ENCODE assay signal across 23 cellular contexts in genomic region chr13:110830331-110830730, GRCh38.
DNase-seq lines count a peak whose midpoint lies in the region; ATAC-seq and TF ChIP-seq lines count a peak whose summit lies in the region.
"Had no signal": no experiment of that assay in that cellular context is flagged by ENCODE, and none has a peak within 500 bp of the region (broad histone marks: within the 10 kb centered on the region; RNA-seq: fewer than 3 reads in every experiment).

No MANE protein-coding gene starts in this region.

- no peaks in the 10 kb centered on the region for H3K4me1 Mint-ChIP-seq in neural crest cell
- H3K4me1 Mint-ChIP-seq: CD4-positive, alpha-beta memory T cell; CD4-positive, CD25-positive, alpha-beta regulatory T cell; CD8-positive, alpha-beta memory T cell had no signal

- H3K27ac ChIP-seq in VCaP = peak overlapping the region; percentile 0; the same call in 1 of the 2 replicates
- H3K27ac ChIP-seq: 22Rv1, A549, BLaER1 had no signal

- H3K9me3 Mint-ChIP-seq in neural crest cell = no peaks in the 10 kb centered on the region
- H3K9me3 Mint-ChIP-seq: CD8-positive, alpha-beta memory T cell had no signal

- H3K4me3 Mint-ChIP-seq in neural crest cell = no peak overlapping the region
- H3K4me3 Mint-ChIP-seq: CD14-positive monocyte; CD4-positive, alpha-beta memory T cell; CD4-positive, CD25-positive, alpha-beta regulatory T cell; CD8-positive, alpha-beta memory T cell had no signal

- H3K36me3 Mint-ChIP-seq in neural crest cell (ENCODE audit: low read depth) = no peaks in the 10 kb centered on the region
- H3K36me3 Mint-ChIP-seq: CD14-positive monocyte; CD4-positive, alpha-beta memory T cell; CD4-positive, CD25-positive, alpha-beta regulatory T cell had no signal

- H3K27ac Mint-ChIP-seq in neural crest cell (ENCODE audit: unreplicated experiment) = peak overlapping the region; percentile 35
- H3K27ac Mint-ChIP-seq: CD14-positive monocyte; CD4-positive, alpha-beta memory T cell; CD4-positive, CD25-positive, alpha-beta regulatory T cell; CD8-positive, alpha-beta memory T cell had no signal

- no peak for ATAC-seq in HG03439 (IDR thresholded peaks at IDR 0.05; ENCODE audit: unreplicated experiment)
- ATAC-seq: A549, GM12878 had no signal

- no peak for TF ChIP-seq CTCF in VCaP (conservative IDR thresholded peaks at IDR 0.05)
- TF ChIP-seq CTCF in neural crest cell (conservative IDR thresholded peaks at IDR 0.05) = no peak

- no peak for DNase-seq in neural crest cell (ENCODE audit: low read depth, low spot score)
- DNase-seq in ureter (ENCODE audit: low spot score) = peak; percentile 25
- no peak for DNase-seq in SHP77 treated with DMSO at 0.1 percent for 48 hours (lab: John Stamatoyannopoulos, UW)
- DNase-seq: BE2C; C1 segment of cervical spinal cord; CD4-positive, alpha-beta memory T cell; CD4-positive, CD25-positive, alpha-beta regulatory T cell; CD8-positive, alpha-beta memory T cell; COR-L47; DMS 273 treated with DMSO at 0.1 percent for 48 hours; DMS153; DMS53; DMS79; DND-41; EL; GDM1 had no signal

- no peaks in the 10 kb centered on the region for H3K27me3 Mint-ChIP-seq in neural crest cell (ENCODE audit: low read depth)
